In genomic region chr3:128163432-128163831, GRCh38 we compare ENCODE assay signal across 30 cellular contexts.
"Had no signal": no experiment of that assay in that cellular context is flagged by ENCODE, and none has a peak within 500 bp of the region (broad histone marks: within the 10 kb centered on the region; RNA-seq: fewer than 3 reads in every experiment).

No MANE protein-coding gene starts in this region.

- H3K4me1 Mint-ChIP-seq: activated CD4-positive, alpha-beta memory T cell treated with anti-CD3 and anti-CD28 coated beads, Interleukin-2, amount 10 ng/mL, durations not matched to agents 7 days and 5 days; activated CD4-positive, alpha-beta T cell treated with anti-CD3 and anti-CD28 coated beads, Interleukin-2, amount 10 ng/mL, durations not matched to agents 7 days and 5 days had no signal

- H3K4me3 Mint-ChIP-seq: activated CD4-positive, alpha-beta memory T cell treated with anti-CD3 and anti-CD28 coated beads, Interleukin-2, amount 10 ng/mL, durations not matched to agents 7 days and 5 days; activated CD4-positive, alpha-beta T cell treated with anti-CD3 and anti-CD28 coated beads for 36 hours; activated CD4-positive, alpha-beta T cell treated with anti-CD3 and anti-CD28 coated beads, Interleukin-2, amount 10 ng/mL, durations not matched to agents 7 days and 5 days; activated CD8-positive, alpha-beta T cell treated with anti-CD3 and anti-CD28 coated beads, Interleukin-2, amount 10 ng/mL, durations not matched to agents 7 days and 5 days; activated naive CD4-positive, alpha-beta T cell treated with anti-CD3 and anti-CD28 coated beads for 36 hours; activated naive CD8-positive, alpha-beta T cell treated with anti-CD3 and anti-CD28 coated beads for 36 hours; activated T-cell treated with anti-CD3 and anti-CD28 coated beads, Interleukin-2, amount 50 U/mL, for 24 hours; T-helper 1 cell treated with Interleukin-12 subunit alpha and Interleukin-12 subunit beta and Interleukin-4 antibody, amounts not matched to agents 30 μg/mL and 1 μg/mL, for 36 hours; T-helper 2 cell treated with Interferon-gamma antibody and Interleukin-4, amounts not matched to agents 5 μg/mL and 100 μg/mL, for 36 hours; WTC11 had no signal

- ATAC-seq: activated CD4-positive, alpha-beta T cell treated with anti-CD3 and anti-CD28 coated beads for 36 hours; activated CD4-positive, CD25-positive, alpha-beta regulatory T cell treated with anti-CD3 and anti-CD28 coated beads, Interleukin-2, amount 50 U/mL, for 24 hours; activated CD8-positive, alpha-beta T cell treated with anti-CD3 and anti-CD28 coated beads, Interleukin-2, amount 10 ng/mL, durations not matched to agents 7 days and 5 days; activated naive CD4-positive, alpha-beta T cell treated with anti-CD3 and anti-CD28 coated beads, Interleukin-2, amount 50 U/mL, for 72 hours; body of pancreas; WTC11 had no signal

- H3K27me3 Mint-ChIP-seq: activated CD4-positive, alpha-beta memory T cell treated with anti-CD3 and anti-CD28 coated beads, Interleukin-2, amount 10 ng/mL, durations not matched to agents 7 days and 5 days; activated CD4-positive, alpha-beta T cell treated with anti-CD3 and anti-CD28 coated beads for 36 hours; activated CD4-positive, alpha-beta T cell treated with anti-CD3 and anti-CD28 coated beads, Interleukin-2, amount 10 ng/mL, durations not matched to agents 7 days and 5 days; activated naive CD8-positive, alpha-beta T cell treated with anti-CD3 and anti-CD28 coated beads for 36 hours; activated T-cell treated with anti-CD3 and anti-CD28 coated beads, Interleukin-2, amount 50 U/mL, for 24 hours had no signal

- DNase-seq: activated CD4-positive, alpha-beta memory T cell treated with anti-CD3 and anti-CD28 coated beads, Interleukin-2, amount 10 ng/mL, durations not matched to agents 7 days and 5 days; activated CD4-positive, alpha-beta T cell treated with anti-CD3 and anti-CD28 coated beads for 1 hour; activated CD4-positive, alpha-beta T cell treated with anti-CD3 and anti-CD28 coated beads for 36 hours; activated CD4-positive, alpha-beta T cell treated with anti-CD3 and anti-CD28 coated beads for 48 hours; activated CD4-positive, alpha-beta T cell treated with anti-CD3 and anti-CD28 coated beads, Interleukin-2, amount 10 ng/mL, durations not matched to agents 7 days and 5 days; activated CD4-positive, alpha-beta T cell treated with anti-CD3 and anti-CD28 coated beads, Interleukin-2, amount 50 U/mL, for 48 hours; activated CD4-positive, CD25-positive, alpha-beta regulatory T cell; activated CD8-positive, alpha-beta T cell treated with anti-CD3 and anti-CD28 coated beads, Interleukin-2, amount 10 ng/mL, durations not matched to agents 7 days and 5 days; activated effector memory CD4-positive, alpha-beta T cell treated with anti-CD3 and anti-CD28 coated beads, Interleukin-2, amount 50 U/mL, for 16 hours; activated gamma-delta T cell treated with Interleukin-2 at 50 U/mL for 16 hours; activated naive CD4-positive, alpha-beta T cell; activated naive CD4-positive, alpha-beta T cell treated with anti-CD3 and anti-CD28 coated beads for 36 hours; activated naive CD4-positive, alpha-beta T cell treated with anti-CD3 and anti-CD28 coated beads, Interleukin-2, amount 50 U/mL, for 16 hours; activated naive CD8-positive, alpha-beta T cell treated with anti-CD3 and anti-CD28 coated beads for 36 hours; activated T-cell treated with anti-CD3 and anti-CD28 coated beads, Interleukin-2, amount 50 U/mL, for 24 hours; activated T-cell treated with anti-CD3 and anti-CD28 coated beads, Interleukin-2, amount 50 U/mL, for 48 hours; adrenal gland; amniotic stem cell; aorta; body of pancreas; brain microvascular endothelial cell; central memory CD4-positive, alpha-beta T cell; T-helper 1 cell; T-helper 9 cell; WERI-Rb-1 had no signal

- H3K9me3 Mint-ChIP-seq: activated CD4-positive, alpha-beta memory T cell treated with anti-CD3 and anti-CD28 coated beads, Interleukin-2, amount 10 ng/mL, durations not matched to agents 7 days and 5 days; activated CD4-positive, alpha-beta T cell treated with anti-CD3 and anti-CD28 coated beads, Interleukin-2, amount 10 ng/mL, durations not matched to agents 7 days and 5 days; activated naive CD4-positive, alpha-beta T cell treated with anti-CD3 and anti-CD28 coated beads for 36 hours; activated naive CD4-positive, alpha-beta T cell treated with anti-CD3 and anti-CD28 coated beads, Interleukin-2, amount 50 U/mL, for 72 hours; activated naive CD8-positive, alpha-beta T cell treated with anti-CD3 and anti-CD28 coated beads for 36 hours; activated T-cell treated with anti-CD3 and anti-CD28 coated beads, Interleukin-2, amount 50 U/mL, for 24 hours; T-helper 1 cell treated with Interleukin-12 subunit alpha and Interleukin-12 subunit beta and Interleukin-4 antibody, amounts not matched to agents 30 μg/mL and 1 μg/mL, for 36 hours; T-helper 2 cell treated with Interferon-gamma antibody and Interleukin-4, amounts not matched to agents 5 μg/mL and 100 μg/mL, for 36 hours; WTC11 had no signal

- H3K27ac Mint-ChIP-seq: activated CD4-positive, alpha-beta memory T cell treated with anti-CD3 and anti-CD28 coated beads, Interleukin-2, amount 10 ng/mL, durations not matched to agents 7 days and 5 days; activated CD4-positive, alpha-beta T cell treated with anti-CD3 and anti-CD28 coated beads for 36 hours; activated CD4-positive, alpha-beta T cell treated with anti-CD3 and anti-CD28 coated beads, Interleukin-2, amount 10 ng/mL, durations not matched to agents 7 days and 5 days; activated CD8-positive, alpha-beta T cell treated with anti-CD3 and anti-CD28 coated beads, Interleukin-2, amount 10 ng/mL, durations not matched to agents 7 days and 5 days; activated naive CD4-positive, alpha-beta T cell treated with anti-CD3 and anti-CD28 coated beads for 36 hours; activated naive CD4-positive, alpha-beta T cell treated with anti-CD3 and anti-CD28 coated beads, Interleukin-2, amount 50 U/mL, for 72 hours; activated naive CD8-positive, alpha-beta T cell treated with anti-CD3 and anti-CD28 coated beads for 36 hours; activated T-cell treated with anti-CD3 and anti-CD28 coated beads, Interleukin-2, amount 50 U/mL, for 24 hours; T-helper 1 cell treated with Interleukin-12 subunit alpha and Interleukin-12 subunit beta and Interleukin-4 antibody, amounts not matched to agents 30 μg/mL and 1 μg/mL, for 36 hours; T-helper 2 cell treated with Interferon-gamma antibody and Interleukin-4, amounts not matched to agents 5 μg/mL and 100 μg/mL, for 36 hours had no signal
